33 cellular contexts compared by ENCODE assay signal in the genomic region with DNA sequence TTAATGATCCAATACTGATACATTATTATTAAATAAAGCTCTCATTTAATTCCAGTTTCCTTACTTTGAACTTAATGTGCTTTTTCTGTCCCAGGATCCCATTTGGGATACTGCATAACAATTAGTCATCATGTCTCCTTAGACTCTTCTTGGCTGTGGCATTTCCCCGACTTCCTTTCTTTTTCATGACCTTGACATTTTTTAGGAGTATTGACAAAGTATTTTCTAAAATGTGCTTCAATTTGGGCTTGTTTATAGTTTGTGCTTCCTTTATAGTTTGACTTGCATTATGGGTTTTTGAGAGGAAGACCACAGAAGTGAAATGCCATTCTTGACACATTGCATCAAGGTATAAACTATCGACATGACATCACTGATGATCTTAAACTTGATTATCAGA.
"Had no signal": no experiment of that assay in that cellular context is flagged by ENCODE, and none has a peak within 500 bp of the region (broad histone marks: within the 10 kb centered on the region; RNA-seq: fewer than 3 reads in every experiment).

No MANE protein-coding gene starts in this region.

- H3K4me3 ChIP-seq: MG63 had no signal

- DNase-seq: Karpas-422, MG63, MM.1S, MV-4-11, NCI-H1048, NCI-H1092, NCI-H1092 treated with DMSO at 0.1 percent for 48 hours, NCI-H1105, NCI-H1105 treated with DMSO at 0.1 percent for 48 hours, NCI-H1417, NCI-H1417 treated with DMSO at 0.1 percent for 48 hours, NCI-H1436, NCI-H1436 treated with DMSO at 0.1 percent for 48 hours, NCI-H1694, NCI-H1694 treated with DMSO at 0.1 percent for 48 hours, NCI-H187, NCI-H187 treated with DMSO at 0.1 percent for 48 hours, NCI-H1930, NCI-H2029, NCI-H2029 treated with DMSO at 0.1 percent for 48 hours, NCI-H2081, NCI-H2081 treated with DMSO at 0.1 percent for 48 hours, NCI-H2107, NCI-H2171, NCI-H2171 treated with DMSO at 0.1 percent for 48 hours, NCI-H2227 treated with DMSO at 0.1 percent for 48 hours, NCI-H226, NCI-H345, NCI-H446, NCI-H446 treated with DMSO at 0.1 percent for 48 hours, NCI-H510A, NCI-H510A treated with DMSO at 0.1 percent for 48 hours had no signal

- H3K4me2 ChIP-seq: KMS-11 had no signal

- H3K36me3 ChIP-seq: MG63 had no signal

- H3K9ac ChIP-seq: KMS-11 had no signal

- H3K9me3 ChIP-seq: MG63 had no signal

- H3K27me3 ChIP-seq: MG63 had no signal

- H3K27ac ChIP-seq: KMS-11 had no signal
